In the genomic region with DNA sequence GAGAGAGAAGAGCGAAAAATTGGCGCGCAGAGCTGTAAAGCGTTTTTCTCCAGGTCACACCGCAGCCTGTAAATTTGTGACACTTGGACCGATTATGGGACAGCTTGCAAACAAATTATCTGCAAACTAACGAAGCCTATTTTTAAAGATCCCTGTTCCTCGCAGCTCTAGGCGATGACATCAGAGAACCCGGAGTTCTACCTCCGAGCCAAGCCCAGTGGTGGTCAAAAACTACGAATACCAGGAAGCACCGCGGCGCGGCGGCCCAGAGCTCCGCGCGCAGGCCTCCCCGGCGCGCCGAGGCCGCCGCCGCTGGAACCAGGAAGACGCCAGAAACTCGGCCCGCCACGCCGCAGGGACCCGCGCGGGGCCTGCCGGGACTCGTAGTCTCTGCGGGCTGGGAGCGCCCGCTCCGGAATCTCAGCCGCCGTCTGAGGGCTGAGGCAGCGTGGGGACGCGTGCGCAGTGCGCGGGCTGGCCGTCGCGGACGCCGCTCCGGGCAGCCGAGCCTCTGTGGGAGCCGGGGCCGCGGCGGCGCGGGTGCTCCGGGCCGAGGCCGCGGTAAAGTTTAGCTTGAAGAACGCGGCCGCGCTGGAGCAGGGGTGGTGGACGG, we compare ENCODE assay signal across 1 cellular context.
A peak's percentile ranks its signal among the peaks of the same experiment; 100 is the strongest.
TF ChIP-seq lines count a peak whose summit lies in the region.

PLEKHA1 (plus strand) TSS at position 463 of the 613 bp plus-strand sequence. CDS start 18,493 bp downstream, outside the sequence.

TF ChIP-seq in HEK293, 187 proteins besides CTCF, POLR2A, EP300 and RAD21 (continued from another document):
- TF ChIP-seq ZXDB (tag by site-specific recombination; IDR thresholded peaks at IDR 0.05) = peak; percentile 40; the same call in 1 of the 2 replicates
- no peak for TF ChIP-seq ZNF677 (tag by site-specific recombination; IDR thresholded peaks at IDR 0.05)
- no peak for TF ChIP-seq BCL6B (tag by site-specific recombination; IDR thresholded peaks at IDR 0.05)
- TF ChIP-seq PRDM1 (tag by site-specific recombination; IDR thresholded peaks at IDR 0.05) = no peak
- 0 out of 2 replicates have a peak, but pooled peaks have one; percentile 26 for TF ChIP-seq ZNF660 (tag by site-specific recombination; IDR thresholded peaks at IDR 0.05)
- TF ChIP-seq YY1 (tag by site-specific recombination; IDR thresholded peaks at IDR 0.05) = no peak
- TF ChIP-seq ZBTB48 (tag by site-specific recombination; IDR thresholded peaks at IDR 0.05) = peak; percentile 63; the same call in 1 of the 2 replicates
- no peak for TF ChIP-seq ZNF10 (tag by site-specific recombination; IDR thresholded peaks at IDR 0.05)
- no peak for TF ChIP-seq ZNF280D (tag by site-specific recombination; IDR thresholded peaks at IDR 0.05)
- TF ChIP-seq ZNF140 (tag by site-specific recombination; IDR thresholded peaks at IDR 0.05) = no peak
- TF ChIP-seq ZNF248 (tag by site-specific recombination; IDR thresholded peaks at IDR 0.05) = no peak
- TF ChIP-seq ZNF341 (tag by site-specific recombination; IDR thresholded peaks at IDR 0.05; ENCODE audit: low read depth) = no peak
- no peak for TF ChIP-seq ZNF211 (tag by site-specific recombination; IDR thresholded peaks at IDR 0.05; ENCODE audit: low read depth)
- TF ChIP-seq, protein P1, sequence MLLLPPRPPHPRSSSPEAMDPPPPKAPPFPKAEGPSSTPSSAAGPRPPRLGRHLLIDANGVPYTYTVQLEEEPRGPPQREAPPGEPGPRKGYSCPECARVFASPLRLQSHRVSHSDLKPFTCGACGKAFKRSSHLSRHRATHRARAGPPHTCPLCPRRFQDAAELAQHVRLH (tag by site-specific recombination; IDR thresholded peaks at IDR 0.05) = no peak
- no peak for TF ChIP-seq ZNF560 (tag by site-specific recombination; IDR thresholded peaks at IDR 0.05; ENCODE audit: borderline replicate concordance)
- no peak for TF ChIP-seq ZNF837 (tag by site-specific recombination; IDR thresholded peaks at IDR 0.05)
- no peak for TF ChIP-seq ZNF416 (tag by site-specific recombination; IDR thresholded peaks at IDR 0.05)
- peak; percentile 93 for TF ChIP-seq ZNF76 (tag by site-specific recombination; IDR thresholded peaks at IDR 0.05; ENCODE audit: borderline replicate concordance, low read depth)
- TF ChIP-seq, protein P2, sequence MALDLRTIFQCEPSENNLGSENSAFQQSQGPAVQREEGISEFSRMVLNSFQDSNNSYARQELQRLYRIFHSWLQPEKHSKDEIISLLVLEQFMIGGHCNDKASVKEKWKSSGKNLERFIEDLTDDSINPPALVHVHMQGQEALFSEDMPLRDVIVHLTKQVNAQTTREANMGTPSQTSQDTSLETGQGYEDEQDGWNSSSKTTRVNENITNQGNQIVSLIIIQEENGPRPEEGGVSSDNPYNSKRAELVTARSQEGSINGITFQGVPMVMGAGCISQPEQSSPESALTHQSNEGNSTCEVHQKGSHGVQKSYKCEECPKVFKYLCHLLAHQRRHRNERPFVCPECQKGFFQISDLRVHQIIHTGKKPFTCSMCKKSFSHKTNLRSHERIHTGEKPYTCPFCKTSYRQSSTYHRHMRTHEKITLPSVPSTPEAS (tag by site-specific recombination; IDR thresholded peaks at IDR 0.05) = no peak
- no peak for TF ChIP-seq ZNF513 (tag by site-specific recombination; IDR thresholded peaks at IDR 0.05)
- TF ChIP-seq ZNF391 (tag by site-specific recombination; IDR thresholded peaks at IDR 0.05; ENCODE audit: borderline replicate concordance, low read depth) = no peak
- TF ChIP-seq, protein P3, sequence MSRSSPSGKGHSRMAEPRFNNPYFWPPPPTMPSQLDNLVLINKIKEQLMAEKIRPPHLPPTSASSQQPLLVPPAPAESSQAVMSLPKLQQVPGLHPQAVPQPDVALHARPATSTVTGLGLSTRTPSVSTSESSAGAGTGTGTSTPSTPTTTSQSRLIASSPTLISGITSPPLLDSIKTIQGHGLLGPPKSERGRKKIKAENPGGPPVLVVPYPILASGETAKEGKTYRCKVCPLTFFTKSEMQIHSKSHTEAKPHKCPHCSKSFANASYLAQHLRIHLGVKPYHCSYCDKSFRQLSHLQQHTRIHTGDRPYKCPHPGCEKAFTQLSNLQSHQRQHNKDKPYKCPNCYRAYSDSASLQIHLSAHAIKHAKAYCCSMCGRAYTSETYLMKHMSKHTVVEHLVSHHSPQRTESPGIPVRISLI (tag by site-specific recombination; IDR thresholded peaks at IDR 0.05) = no peak
- 0 out of 2 replicates have a peak, but pooled peaks have one; percentile 10 for TF ChIP-seq SP7 (tag by site-specific recombination; IDR thresholded peaks at IDR 0.05)
- TF ChIP-seq ZNF529 (tag by site-specific recombination; IDR thresholded peaks at IDR 0.05; ENCODE audit: insufficient replicate concordance) = no peak
- TF ChIP-seq KLF16 (tag by site-specific recombination; IDR thresholded peaks at IDR 0.05) = no peak
- TF ChIP-seq ZBTB17 (tag by site-specific recombination; IDR thresholded peaks at IDR 0.05) = peak; percentile 69
- no peak for TF ChIP-seq KLF9 (tag by site-specific recombination; IDR thresholded peaks at IDR 0.05; ENCODE audit: low read depth)
- no peak for TF ChIP-seq ZNF202 (tag by site-specific recombination; IDR thresholded peaks at IDR 0.05; ENCODE audit: borderline replicate concordance)
- TF ChIP-seq, protein P4, sequence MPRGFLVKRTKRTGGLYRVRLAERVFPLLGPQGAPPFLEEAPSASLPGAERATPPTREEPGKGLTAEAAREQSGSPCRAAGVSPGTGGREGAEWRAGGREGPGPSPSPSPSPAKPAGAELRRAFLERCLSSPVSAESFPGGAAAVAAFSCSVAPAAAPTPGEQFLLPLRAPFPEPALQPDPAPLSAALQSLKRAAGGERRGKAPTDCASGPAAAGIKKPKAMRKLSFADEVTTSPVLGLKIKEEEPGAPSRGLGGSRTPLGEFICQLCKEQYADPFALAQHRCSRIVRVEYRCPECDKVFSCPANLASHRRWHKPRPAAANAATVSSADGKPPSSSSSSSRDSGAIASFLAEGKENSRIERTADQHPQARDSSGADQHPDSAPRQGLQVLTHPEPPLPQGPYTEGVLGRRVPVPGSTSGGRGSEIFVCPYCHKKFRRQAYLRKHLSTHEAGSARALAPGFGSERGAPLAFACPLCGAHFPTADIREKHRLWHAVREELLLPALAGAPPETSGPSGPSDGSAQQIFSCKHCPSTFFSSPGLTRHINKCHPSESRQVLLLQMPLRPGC (tag by site-specific recombination; IDR thresholded peaks at IDR 0.05) = no peak
- no peak for TF ChIP-seq ZNF623 (tag by site-specific recombination; IDR thresholded peaks at IDR 0.05)
- no peak for TF ChIP-seq HOXC10 (CRISPR knock-in tag; IDR thresholded peaks at IDR 0.05)
- no peak for TF ChIP-seq ZNF223 (tag by site-specific recombination; IDR thresholded peaks at IDR 0.05)
- peak; percentile 64; the same call in 1 of the 2 replicates for TF ChIP-seq ZNF768 (tag by site-specific recombination; IDR thresholded peaks at IDR 0.05)
- no peak for TF ChIP-seq ZNF155 (tag by site-specific recombination; IDR thresholded peaks at IDR 0.05)
- no peak for TF ChIP-seq ZNF658 (tag by site-specific recombination; IDR thresholded peaks at IDR 0.05)
- no peak for TF ChIP-seq ZNF184 (tag by site-specific recombination; IDR thresholded peaks at IDR 0.05)
- TF ChIP-seq, protein P5, sequence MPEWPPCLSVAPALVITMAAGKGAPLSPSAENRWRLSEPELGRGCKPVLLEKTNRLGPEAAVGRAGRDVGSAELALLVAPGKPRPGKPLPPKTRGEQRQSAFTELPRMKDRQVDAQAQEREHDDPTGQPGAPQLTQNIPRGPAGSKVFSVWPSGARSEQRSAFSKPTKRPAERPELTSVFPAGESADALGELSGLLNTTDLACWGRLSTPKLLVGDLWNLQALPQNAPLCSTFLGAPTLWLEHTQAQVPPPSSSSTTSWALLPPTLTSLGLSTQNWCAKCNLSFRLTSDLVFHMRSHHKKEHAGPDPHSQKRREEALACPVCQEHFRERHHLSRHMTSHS (tag by site-specific recombination; IDR thresholded peaks at IDR 0.05) = no peak
- TF ChIP-seq, protein P6, sequence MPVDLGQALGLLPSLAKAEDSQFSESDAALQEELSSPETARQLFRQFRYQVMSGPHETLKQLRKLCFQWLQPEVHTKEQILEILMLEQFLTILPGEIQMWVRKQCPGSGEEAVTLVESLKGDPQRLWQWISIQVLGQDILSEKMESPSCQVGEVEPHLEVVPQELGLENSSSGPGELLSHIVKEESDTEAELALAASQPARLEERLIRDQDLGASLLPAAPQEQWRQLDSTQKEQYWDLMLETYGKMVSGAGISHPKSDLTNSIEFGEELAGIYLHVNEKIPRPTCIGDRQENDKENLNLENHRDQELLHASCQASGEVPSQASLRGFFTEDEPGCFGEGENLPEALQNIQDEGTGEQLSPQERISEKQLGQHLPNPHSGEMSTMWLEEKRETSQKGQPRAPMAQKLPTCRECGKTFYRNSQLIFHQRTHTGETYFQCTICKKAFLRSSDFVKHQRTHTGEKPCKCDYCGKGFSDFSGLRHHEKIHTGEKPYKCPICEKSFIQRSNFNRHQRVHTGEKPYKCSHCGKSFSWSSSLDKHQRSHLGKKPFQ (tag by site-specific recombination; IDR thresholded peaks at IDR 0.05) = no peak
- no peak for TF ChIP-seq ZNF311 (tag by site-specific recombination; IDR thresholded peaks at IDR 0.05; ENCODE audit: borderline replicate concordance)
